18 cellular contexts compared by ENCODE assay signal in genomic region chr6:105370316-105370715, GRCh38.
"Had no signal": no experiment of that assay in that cellular context is flagged by ENCODE, and none has a peak within 500 bp of the region (broad histone marks: within the 10 kb centered on the region; RNA-seq: fewer than 3 reads in every experiment).

No MANE protein-coding gene starts in this region.

- H3K4me1 ChIP-seq: psoas muscle, right atrium auricular region, spleen had no signal

- H3K27me3 ChIP-seq: right atrium auricular region, spleen had no signal

- H3K27ac ChIP-seq: psoas muscle, right atrium auricular region, spleen had no signal

- FAIRE-seq: astrocyte, bronchial epithelial cell had no signal

- H3K9me3 ChIP-seq: spleen had no signal

- ATAC-seq: esophagus mucosa, left lobe of liver, natural killer cell, psoas muscle had no signal

- DNase-seq: activated CD4-positive, alpha-beta T cell treated with anti-CD3 and anti-CD28 coated beads for 1 hour; activated naive CD8-positive, alpha-beta T cell treated with anti-CD3 and anti-CD28 coated beads for 36 hours; activated T-cell treated with anti-CD3 and anti-CD28 coated beads, Interleukin-2, amount 50 U/mL, for 1 hour; cerebellar nuclear complex; cortex of kidney; immature natural killer cell; natural killer cell; psoas muscle; spleen; stimulated activated CD4-positive, alpha-beta T cell treated with anti-CD3 and anti-CD28 coated beads, Interleukin-4, amount 100 ng/mL, for 1 hour; stimulated activated naive CD4-positive, alpha-beta T cell treated with Interleukin-2 at 50 U/mL for 16 hours; T-helper 1 cell had no signal

- H3K4me3 ChIP-seq: lung, psoas muscle, right atrium auricular region, spleen had no signal
